ENCODE assay signal across 8 cellular contexts in genomic region chr1:236794585-236795034, GRCh38. TPM values are rescaled to one million over a fixed set of nuclear protein-coding genes. Genes with fewer than 3 reads are reported as not detected.
DNase-seq lines count a peak whose midpoint lies in the region; ATAC-seq, FAIRE-seq and TF ChIP-seq lines count a peak whose summit lies in the region.

No MANE protein-coding gene starts in this region.

- H3K36me3 ChIP-seq in kidney (ENCODE audit: control insufficient read depth in 1 of 2, insufficient read depth in 2 of 2, low read length in 2 of 2) (no peaks in the 10 kb centered on the region), testis (ENCODE audit: low read depth, missing control alignments) (no peaks in the 10 kb centered on the region), aorta (ENCODE audit: control insufficient read depth in 1 of 2, insufficient read depth in 2 of 2, low read length in 1 of 2) (no peaks in the 10 kb centered on the region)

- peaks cover 10% of the 10 kb centered on the region for H3K36me3 Mint-ChIP-seq in activated CD4-positive, alpha-beta T cell treated with anti-CD3 and anti-CD28 coated beads, Interleukin-2, amount 10 ng/mL, durations not matched to agents 24 days and 14 days (ENCODE audit: low read depth)
- H3K36me3 Mint-ChIP-seq in activated naive CD8-positive, alpha-beta T cell treated with anti-CD3 and anti-CD28 coated beads for 36 hours, result peaks cover 12% of the 10 kb centered on the region

- peak overlapping the region; percentile 82 to 86 for H3K4me3 ChIP-seq in kidney (ENCODE audit: low read length in 2 of 2)
- peak overlapping the region; percentile 88 to 98 for H3K4me3 ChIP-seq in testis
- H3K4me3 ChIP-seq in aorta (ENCODE audit: low read length in 2 of 2), result peak overlapping the region in 1 of 2 donors; percentile 37

- peak overlapping the region; percentile 92 for H3K4me3 Mint-ChIP-seq in activated CD4-positive, alpha-beta T cell treated with anti-CD3 and anti-CD28 coated beads, Interleukin-2, amount 10 ng/mL, durations not matched to agents 24 days and 14 days
- peak overlapping the region; percentile 85 for H3K4me3 Mint-ChIP-seq in activated naive CD8-positive, alpha-beta T cell treated with anti-CD3 and anti-CD28 coated beads for 36 hours

- ATAC-seq in HG03159 (IDR thresholded peaks at IDR 0.05; ENCODE audit: unreplicated experiment) (no peak), aorta (ENCODE audit: low FRiP score) (no peak)

- TF ChIP-seq POLR2A in testis (IDR thresholded peaks at IDR 0.05), result no peak

- no peak for FAIRE-seq in kidney (lab: Jason Lieb, UNC)

- H3K27ac Mint-ChIP-seq in activated CD4-positive, alpha-beta T cell treated with anti-CD3 and anti-CD28 coated beads, Interleukin-2, amount 10 ng/mL, durations not matched to agents 24 days and 14 days, result peak overlapping the region; percentile 94
- peak overlapping the region; percentile 93 for H3K27ac Mint-ChIP-seq in activated naive CD8-positive, alpha-beta T cell treated with anti-CD3 and anti-CD28 coated beads for 36 hours

- DNase-seq in activated CD4-positive, alpha-beta T cell treated with anti-CD3 and anti-CD28 coated beads, Interleukin-2, amount 10 ng/mL, durations not matched to agents 24 days and 14 days, result no peak
- DNase-seq in activated CD4-positive, alpha-beta T cell treated with anti-CD3 and anti-CD28 coated beads for 48 hours, result no peak
- DNase-seq in activated naive CD8-positive, alpha-beta T cell treated with anti-CD3 and anti-CD28 coated beads for 36 hours, result no peak
- DNase-seq in kidney, result no peak
- DNase-seq in testis, result no peak
- DNase-seq in aorta, result no peak
- DNase-seq in H4 (ENCODE audit: low spot score), result no peak

- TF ChIP-seq CTCF in kidney (IDR thresholded peaks at IDR 0.05; ENCODE audit: borderline replicate concordance, extremely low read depth, insufficient read depth) (no peak), testis (IDR thresholded peaks at IDR 0.05) (no peak)

- H3K9me3 ChIP-seq in kidney (ENCODE audit: control insufficient read depth in 1 of 2, low read length in 2 of 2) (no peaks in the 10 kb centered on the region), testis (no peaks in the 10 kb centered on the region), aorta (ENCODE audit: control insufficient read depth, low read length) (no peaks in the 10 kb centered on the region)

- H3K27me3 Mint-ChIP-seq in activated CD4-positive, alpha-beta T cell treated with anti-CD3 and anti-CD28 coated beads, Interleukin-2, amount 10 ng/mL, durations not matched to agents 24 days and 14 days, result peaks cover 10% of the 10 kb centered on the region
- no peaks in the 10 kb centered on the region for H3K27me3 Mint-ChIP-seq in activated naive CD8-positive, alpha-beta T cell treated with anti-CD3 and anti-CD28 coated beads for 36 hours

- H3K9me3 Mint-ChIP-seq in activated CD4-positive, alpha-beta T cell treated with anti-CD3 and anti-CD28 coated beads, Interleukin-2, amount 10 ng/mL, durations not matched to agents 24 days and 14 days, result no peaks in the 10 kb centered on the region
- H3K9me3 Mint-ChIP-seq in activated naive CD8-positive, alpha-beta T cell treated with anti-CD3 and anti-CD28 coated beads for 36 hours, result no peaks in the 10 kb centered on the region

- H3K9ac ChIP-seq in kidney (ENCODE audit: low read length in 2 of 2), result peak overlapping the region; percentile 79 to 94

- peaks cover 0 to 14% of the 10 kb centered on the region in 2 donors for H3K4me1 ChIP-seq in kidney (ENCODE audit: control insufficient read depth in 1 of 2, insufficient read depth in 1 of 2, low read depth in 1 of 2, low read length in 2 of 2)
- peaks cover 3% of the 10 kb centered on the region for H3K4me1 ChIP-seq in testis
- H3K4me1 ChIP-seq in aorta (ENCODE audit: control insufficient read depth in 1 of 2, insufficient read depth in 2 of 2, low read length in 2 of 2), result no peaks in the 10 kb centered on the region

- 6 to 11% methylated on average over 11 of the region's 11 CpGs for WGBS in testis, 2 donors
- WGBS in aorta, 2 donors, result 12 to 13% methylated on average over 11 of the region's 11 CpGs

- intact Hi-C loops in activated CD4-positive, alpha-beta T cell treated with anti-CD3 and anti-CD28 coated beads, Interleukin-2, amount 10 ng/mL, durations not matched to agents 24 days and 14 days (cut with micrococcal nuclease), result loop anchor here (2.0 to 5.0 kb wide), 3 partner anchors 74 to 512 kb away; partner anchors contain the start of genes ERO1B and LGALS8
- intact Hi-C loops in kidney (cut with DNase I), result no loop called here
- intact Hi-C loops in testis (cut with DNase I; ENCODE audit: low total_unique reads), result no loop called here
- intact Hi-C loops in aorta (cut with DNase I), result no loop called here

- H3K27me3 ChIP-seq in testis (no peaks in the 10 kb centered on the region), aorta (ENCODE audit: control insufficient read depth in 1 of 2, insufficient read depth in 2 of 2, low read length in 1 of 2) (no peaks in the 10 kb centered on the region)

- H3K27ac ChIP-seq in kidney (ENCODE audit: low read depth in 2 of 2, low read length in 2 of 2), result peak overlapping the region; percentile 68 to 78
- H3K27ac ChIP-seq in testis, result peak overlapping the region in 1 of 2 donors; percentile 41
- no peak overlapping the region for H3K27ac ChIP-seq in aorta (ENCODE audit: low read depth in 1 of 2, low read length in 2 of 2)

- H3K4me1 Mint-ChIP-seq in activated CD4-positive, alpha-beta T cell treated with anti-CD3 and anti-CD28 coated beads, Interleukin-2, amount 10 ng/mL, durations not matched to agents 24 days and 14 days, result peaks cover 23% of the 10 kb centered on the region
- H3K4me1 Mint-ChIP-seq in activated naive CD8-positive, alpha-beta T cell treated with anti-CD3 and anti-CD28 coated beads for 36 hours, result peaks cover 32% of the 10 kb centered on the region

RNA-seq across cellular contexts. Expression of gene MTR, which starts 0.5 kb away (rescaled TPM):
- total RNA-seq in activated CD4-positive, alpha-beta T cell treated with anti-CD3 and anti-CD28 coated beads, Interleukin-2, amount 10 ng/mL, durations not matched to agents 24 days and 14 days, result 50.7 and 51.8 TPM in 2 replicates
- total RNA-seq in activated naive CD8-positive, alpha-beta T cell treated with anti-CD3 and anti-CD28 coated beads for 36 hours, result 10 to 100 TPM; 60.2 to 62.8 TPM
- total RNA-seq in kidney (61.0 TPM), testis (10 to 100 TPM; 54.0 to 65.4 TPM), aorta (10 to 100 TPM; 54.3 to 59.5 TPM)
- polyA plus RNA-seq in kidney (ENCODE audit: insufficient read depth, low read depth, low replicate concordance) (7.6 TPM), testis (ENCODE audit: insufficient read depth, low read depth, low replicate concordance) (23.4 TPM), aorta (1 to 10 TPM; 4.6 to 10.0 TPM)
- total RNA-seq in H4 (2014; rRNA removed; shearing (Covaris generic)), result 8.4 and 11.3 TPM in 2 replicates

Comparison
In these comparisons a context has a peak if more than half of its experiments do, and no peak if none do; other contexts are left out.
1. H3K27ac ChIP-seq: peak in kidney (2 of 2); none in aorta (0 of 2).